ENCODE assay signal across 12 cellular contexts in the genomic region with DNA sequence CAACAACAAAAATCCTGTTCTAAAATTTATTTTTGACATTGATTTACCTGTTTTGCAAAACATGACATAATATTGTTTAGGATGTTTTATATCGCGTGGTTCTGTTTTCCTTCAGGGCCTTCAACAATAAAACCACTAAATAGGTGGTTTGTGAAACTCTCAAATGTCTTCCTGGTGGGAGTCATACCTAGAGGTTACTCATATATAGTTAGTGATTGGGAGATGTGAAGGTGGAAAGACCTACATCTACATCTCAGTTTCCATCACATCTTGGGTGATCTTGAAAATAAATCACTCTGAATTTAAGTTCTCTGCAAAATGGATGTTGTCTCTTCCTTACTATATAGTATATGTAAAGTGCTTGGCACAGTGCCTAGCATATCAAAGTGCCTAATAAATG. TPM values are rescaled to one million over a fixed set of nuclear protein-coding genes. Genes with fewer than 3 reads are reported as not detected.
DNase-seq lines count a peak whose midpoint lies in the region; ATAC-seq and TF ChIP-seq lines count a peak whose summit lies in the region.
"Had no signal": no experiment of that assay in that cellular context is flagged by ENCODE, and none has a peak within 500 bp of the region (broad histone marks: within the 10 kb centered on the region; RNA-seq: fewer than 3 reads in every experiment).

No MANE protein-coding gene starts in this region.

- intact Hi-C loops in activated CD8-positive, alpha-beta T cell treated with anti-CD3 and anti-CD28 coated beads for 36 hours (cut with micrococcal nuclease): no loop called here
- intact Hi-C loops in activated T-helper 2 cell treated with anti-CD3 and anti-CD28 coated beads, Interferon-gamma antibody, Interleukin-2, Interleukin-4, amounts not matched to agents 10 μg/mL and 5 μg/mL and 100 μg/mL, durations not matched to agents 14 hours and 24 hours and 36 hours (cut with micrococcal nuclease): loop anchor here (1.0 to 10.0 kb wide), 4 partner anchors 30 to 411 kb away; partner anchors contain the start of genes ALDH5A1 and TDP2

- H3K4me3 Mint-ChIP-seq in activated CD8-positive, alpha-beta T cell treated with anti-CD3 and anti-CD28 coated beads for 36 hours: no peak overlapping the region
- no peak overlapping the region for H3K4me3 Mint-ChIP-seq in activated CD8-positive, alpha-beta T cell treated with anti-CD3 and anti-CD28 coated beads, Interleukin-2, amount 10 ng/mL, durations not matched to agents 7 days and 5 days
- H3K4me3 Mint-ChIP-seq in activated naive CD8-positive, alpha-beta T cell treated with anti-CD3 and anti-CD28 coated beads for 36 hours: no peak overlapping the region
- no peak overlapping the region for H3K4me3 Mint-ChIP-seq in activated naive CD8-positive, alpha-beta T cell treated with anti-CD3 and anti-CD28 coated beads, Interleukin-2, amount 50 U/mL, for 24 hours
- H3K4me3 Mint-ChIP-seq in activated T-helper 2 cell treated with anti-CD3 and anti-CD28 coated beads, Interferon-gamma antibody, Interleukin-2, Interleukin-4, amounts not matched to agents 10 μg/mL and 5 μg/mL and 100 μg/mL, durations not matched to agents 14 hours and 24 hours and 36 hours (ENCODE audit: low read depth): no peak overlapping the region
- H3K4me3 Mint-ChIP-seq: CD14-positive monocyte; CD8-positive, alpha-beta memory T cell; H9 had no signal

- peak; percentile 26 for ATAC-seq in activated CD8-positive, alpha-beta T cell treated with anti-CD3 and anti-CD28 coated beads for 36 hours
- no peak for ATAC-seq in activated CD8-positive, alpha-beta T cell treated with anti-CD3 and anti-CD28 coated beads, Interleukin-2, amount 10 ng/mL, durations not matched to agents 7 days and 5 days
- ATAC-seq in activated naive CD8-positive, alpha-beta T cell treated with anti-CD3 and anti-CD28 coated beads, Interleukin-2, amount 50 U/mL, for 24 hours: no peak
- no peak for ATAC-seq in HG03460 (IDR thresholded peaks at IDR 0.05; ENCODE audit: unreplicated experiment)

- CTCF ChIA-PET in activated CD8-positive, alpha-beta T cell treated with anti-CD3 and anti-CD28 coated beads for 36 hours (lab: Charles Lee): interaction anchor here (0.6 to 13.2 kb wide), 8 partner anchors 10 to 322 kb away, joined by 3 to 141 read pairs (median 3); no protein-coding TSS in a partner anchor
- CTCF ChIA-PET in activated CD8-positive, alpha-beta T cell treated with anti-CD3 and anti-CD28 coated beads, Interleukin-2, amount 10 ng/mL, durations not matched to agents 7 days and 5 days (lab: Charles Lee): interaction anchor here (0.8 to 2.8 kb wide), 9 partner anchors 22 to 258 kb away, joined by 3 to 27 read pairs (median 3); no protein-coding TSS in a partner anchor

- no peak for DNase-seq in activated CD8-positive, alpha-beta T cell treated with anti-CD3 and anti-CD28 coated beads for 36 hours
- no peak for DNase-seq in activated CD8-positive, alpha-beta T cell treated with anti-CD3 and anti-CD28 coated beads, Interleukin-2, amount 10 ng/mL, durations not matched to agents 7 days and 5 days
- DNase-seq in activated naive CD8-positive, alpha-beta T cell treated with anti-CD3 and anti-CD28 coated beads for 36 hours: no peak
- DNase-seq in activated naive CD8-positive, alpha-beta T cell treated with anti-CD3 and anti-CD28 coated beads, Interleukin-2, amount 50 U/mL, for 24 hours: no peak
- DNase-seq in activated T-helper 2 cell treated with anti-CD3 and anti-CD28 coated beads, Interferon-gamma antibody, Interleukin-2, Interleukin-4, amounts not matched to agents 10 μg/mL and 5 μg/mL and 100 μg/mL, durations not matched to agents 14 hours and 24 hours and 36 hours (ENCODE audit: low spot score): no peak
- DNase-seq: GDM1, GOT3, H9 had no signal

- H3K36me3 Mint-ChIP-seq in activated CD8-positive, alpha-beta T cell treated with anti-CD3 and anti-CD28 coated beads for 36 hours (ENCODE audit: low read depth): peaks cover 11% of the 10 kb centered on the region
- peaks cover 17% of the 10 kb centered on the region for H3K36me3 Mint-ChIP-seq in activated CD8-positive, alpha-beta T cell treated with anti-CD3 and anti-CD28 coated beads, Interleukin-2, amount 10 ng/mL, durations not matched to agents 7 days and 5 days (ENCODE audit: low read depth)
- H3K36me3 Mint-ChIP-seq in activated naive CD8-positive, alpha-beta T cell treated with anti-CD3 and anti-CD28 coated beads for 36 hours: peaks cover 12% of the 10 kb centered on the region
- H3K36me3 Mint-ChIP-seq in activated naive CD8-positive, alpha-beta T cell treated with anti-CD3 and anti-CD28 coated beads, Interleukin-2, amount 50 U/mL, for 24 hours (ENCODE audit: low read depth): peaks cover 15% of the 10 kb centered on the region
- peaks cover 18% of the 10 kb centered on the region for H3K36me3 Mint-ChIP-seq in activated T-helper 2 cell treated with anti-CD3 and anti-CD28 coated beads, Interferon-gamma antibody, Interleukin-2, Interleukin-4, amounts not matched to agents 10 μg/mL and 5 μg/mL and 100 μg/mL, durations not matched to agents 14 hours and 24 hours and 36 hours (ENCODE audit: low read depth)

- H3K4me1 Mint-ChIP-seq in activated CD8-positive, alpha-beta T cell treated with anti-CD3 and anti-CD28 coated beads for 36 hours (ENCODE audit: low read depth): peaks cover 45% of the 10 kb centered on the region
- H3K4me1 Mint-ChIP-seq in activated CD8-positive, alpha-beta T cell treated with anti-CD3 and anti-CD28 coated beads, Interleukin-2, amount 10 ng/mL, durations not matched to agents 7 days and 5 days (ENCODE audit: low read depth): peaks cover 11% of the 10 kb centered on the region
- peaks cover 29% of the 10 kb centered on the region for H3K4me1 Mint-ChIP-seq in activated naive CD8-positive, alpha-beta T cell treated with anti-CD3 and anti-CD28 coated beads for 36 hours
- peaks cover 51% of the 10 kb centered on the region for H3K4me1 Mint-ChIP-seq in activated naive CD8-positive, alpha-beta T cell treated with anti-CD3 and anti-CD28 coated beads, Interleukin-2, amount 50 U/mL, for 24 hours
- H3K4me1 Mint-ChIP-seq in activated T-helper 2 cell treated with anti-CD3 and anti-CD28 coated beads, Interferon-gamma antibody, Interleukin-2, Interleukin-4, amounts not matched to agents 10 μg/mL and 5 μg/mL and 100 μg/mL, durations not matched to agents 14 hours and 24 hours and 36 hours (ENCODE audit: low read depth): peaks cover 24% of the 10 kb centered on the region
- H3K4me1 Mint-ChIP-seq: CD14-positive monocyte, H9 had no signal

- POLR2A ChIA-PET in activated CD8-positive, alpha-beta T cell treated with anti-CD3 and anti-CD28 coated beads for 36 hours (lab: Charles Lee): interaction anchor here (0.7 kb wide), 1 partner anchor 121 kb away, joined by 3 read pairs; no protein-coding TSS in a partner anchor
- POLR2A ChIA-PET in activated CD8-positive, alpha-beta T cell treated with anti-CD3 and anti-CD28 coated beads, Interleukin-2, amount 10 ng/mL, durations not matched to agents 7 days and 5 days (lab: Charles Lee): no interaction called here

- TF ChIP-seq CTCF in activated CD8-positive, alpha-beta T cell treated with anti-CD3 and anti-CD28 coated beads for 36 hours (IDR thresholded peaks at IDR 0.05): no peak

- H3K27ac Mint-ChIP-seq in activated CD8-positive, alpha-beta T cell treated with anti-CD3 and anti-CD28 coated beads for 36 hours: peak overlapping the region; percentile 17
- no peak overlapping the region for H3K27ac Mint-ChIP-seq in activated CD8-positive, alpha-beta T cell treated with anti-CD3 and anti-CD28 coated beads, Interleukin-2, amount 10 ng/mL, durations not matched to agents 7 days and 5 days
- peak overlapping the region; percentile 68 for H3K27ac Mint-ChIP-seq in activated naive CD8-positive, alpha-beta T cell treated with anti-CD3 and anti-CD28 coated beads for 36 hours
- H3K27ac Mint-ChIP-seq in activated naive CD8-positive, alpha-beta T cell treated with anti-CD3 and anti-CD28 coated beads, Interleukin-2, amount 50 U/mL, for 24 hours: no peak overlapping the region
- peak overlapping the region; percentile 1 for H3K27ac Mint-ChIP-seq in activated T-helper 2 cell treated with anti-CD3 and anti-CD28 coated beads, Interferon-gamma antibody, Interleukin-2, Interleukin-4, amounts not matched to agents 10 μg/mL and 5 μg/mL and 100 μg/mL, durations not matched to agents 14 hours and 24 hours and 36 hours
- H3K27ac Mint-ChIP-seq: CD14-positive monocyte, H9 had no signal

- no peaks in the 10 kb centered on the region for H3K27me3 Mint-ChIP-seq in activated CD8-positive, alpha-beta T cell treated with anti-CD3 and anti-CD28 coated beads for 36 hours
- H3K27me3 Mint-ChIP-seq in activated CD8-positive, alpha-beta T cell treated with anti-CD3 and anti-CD28 coated beads, Interleukin-2, amount 10 ng/mL, durations not matched to agents 7 days and 5 days (ENCODE audit: low read depth): no peaks in the 10 kb centered on the region
- no peaks in the 10 kb centered on the region for H3K27me3 Mint-ChIP-seq in activated naive CD8-positive, alpha-beta T cell treated with anti-CD3 and anti-CD28 coated beads for 36 hours
- no peaks in the 10 kb centered on the region for H3K27me3 Mint-ChIP-seq in activated naive CD8-positive, alpha-beta T cell treated with anti-CD3 and anti-CD28 coated beads, Interleukin-2, amount 50 U/mL, for 24 hours
- H3K27me3 Mint-ChIP-seq in activated T-helper 2 cell treated with anti-CD3 and anti-CD28 coated beads, Interferon-gamma antibody, Interleukin-2, Interleukin-4, amounts not matched to agents 10 μg/mL and 5 μg/mL and 100 μg/mL, durations not matched to agents 14 hours and 24 hours and 36 hours (ENCODE audit: low read depth): no peaks in the 10 kb centered on the region
- H3K27me3 Mint-ChIP-seq: CD8-positive, alpha-beta memory T cell had no signal

- no peaks in the 10 kb centered on the region for H3K9me3 Mint-ChIP-seq in activated CD8-positive, alpha-beta T cell treated with anti-CD3 and anti-CD28 coated beads for 36 hours
- no peaks in the 10 kb centered on the region for H3K9me3 Mint-ChIP-seq in activated CD8-positive, alpha-beta T cell treated with anti-CD3 and anti-CD28 coated beads, Interleukin-2, amount 10 ng/mL, durations not matched to agents 7 days and 5 days (ENCODE audit: insufficient read depth)
- H3K9me3 Mint-ChIP-seq in activated naive CD8-positive, alpha-beta T cell treated with anti-CD3 and anti-CD28 coated beads for 36 hours: no peaks in the 10 kb centered on the region
- H3K9me3 Mint-ChIP-seq in activated naive CD8-positive, alpha-beta T cell treated with anti-CD3 and anti-CD28 coated beads, Interleukin-2, amount 50 U/mL, for 24 hours: no peaks in the 10 kb centered on the region
- no peaks in the 10 kb centered on the region for H3K9me3 Mint-ChIP-seq in activated T-helper 2 cell treated with anti-CD3 and anti-CD28 coated beads, Interferon-gamma antibody, Interleukin-2, Interleukin-4, amounts not matched to agents 10 μg/mL and 5 μg/mL and 100 μg/mL, durations not matched to agents 14 hours and 24 hours and 36 hours
- H3K9me3 Mint-ChIP-seq: CD14-positive monocyte; CD8-positive, alpha-beta memory T cell; H9 had no signal

RNA-seq across cellular contexts. Expression of gene C6orf62, which starts 22.9 kb away (rescaled TPM):
- 100 to 1,000 TPM; 103 to 106 TPM for total RNA-seq in activated CD8-positive, alpha-beta T cell treated with anti-CD3 and anti-CD28 coated beads for 36 hours
- total RNA-seq in activated CD8-positive, alpha-beta T cell treated with anti-CD3 and anti-CD28 coated beads, Interleukin-2, amount 10 ng/mL, durations not matched to agents 7 days and 5 days: 100 to 1,000 TPM; 121 to 128 TPM
- 100 to 1,000 TPM; 110 to 111 TPM for total RNA-seq in activated naive CD8-positive, alpha-beta T cell treated with anti-CD3 and anti-CD28 coated beads for 36 hours
- 117 and 122 TPM in 2 replicates for total RNA-seq in activated T-helper 2 cell treated with anti-CD3 and anti-CD28 coated beads, Interferon-gamma antibody, Interleukin-2, Interleukin-4, amounts not matched to agents 10 μg/mL and 5 μg/mL and 100 μg/mL, durations not matched to agents 14 hours and 24 hours and 36 hours

RNA-seq across cellular contexts. Expression of gene ACOT13, which starts 29.2 kb away (rescaled TPM):
- 10 to 100 TPM; 28.9 to 33.6 TPM for total RNA-seq in activated CD8-positive, alpha-beta T cell treated with anti-CD3 and anti-CD28 coated beads for 36 hours
- total RNA-seq in activated CD8-positive, alpha-beta T cell treated with anti-CD3 and anti-CD28 coated beads, Interleukin-2, amount 10 ng/mL, durations not matched to agents 7 days and 5 days: 10 to 100 TPM; 21.3 to 22.6 TPM
- total RNA-seq in activated naive CD8-positive, alpha-beta T cell treated with anti-CD3 and anti-CD28 coated beads for 36 hours: 10 to 100 TPM; 22.9 to 24.2 TPM
- 30.2 and 36.6 TPM in 2 replicates for total RNA-seq in activated T-helper 2 cell treated with anti-CD3 and anti-CD28 coated beads, Interferon-gamma antibody, Interleukin-2, Interleukin-4, amounts not matched to agents 10 μg/mL and 5 μg/mL and 100 μg/mL, durations not matched to agents 14 hours and 24 hours and 36 hours

RNA-seq across cellular contexts. Expression of gene TDP2, which starts 29.4 kb away (rescaled TPM):
- 10 to 100 TPM; 37.4 to 39.8 TPM for total RNA-seq in activated CD8-positive, alpha-beta T cell treated with anti-CD3 and anti-CD28 coated beads for 36 hours
- 10 to 100 TPM; 43.0 to 44.0 TPM for total RNA-seq in activated CD8-positive, alpha-beta T cell treated with anti-CD3 and anti-CD28 coated beads, Interleukin-2, amount 10 ng/mL, durations not matched to agents 7 days and 5 days
- total RNA-seq in activated naive CD8-positive, alpha-beta T cell treated with anti-CD3 and anti-CD28 coated beads for 36 hours: 10 to 100 TPM; 43.7 to 45.9 TPM
- 45.6 and 47.0 TPM in 2 replicates for total RNA-seq in activated T-helper 2 cell treated with anti-CD3 and anti-CD28 coated beads, Interferon-gamma antibody, Interleukin-2, Interleukin-4, amounts not matched to agents 10 μg/mL and 5 μg/mL and 100 μg/mL, durations not matched to agents 14 hours and 24 hours and 36 hours

RNA-seq across cellular contexts. Expression of gene KIAA0319, which starts 50.1 kb away (rescaled TPM):
- total RNA-seq in activated CD8-positive, alpha-beta T cell treated with anti-CD3 and anti-CD28 coated beads for 36 hours: under 1 TPM in 1 of 2 experiments, not detected in 1; 0.05 TPM
- total RNA-seq in activated CD8-positive, alpha-beta T cell treated with anti-CD3 and anti-CD28 coated beads, Interleukin-2, amount 10 ng/mL, durations not matched to agents 7 days and 5 days: under 1 TPM in 1 of 2 experiments, not detected in 1; 0.10 TPM
- total RNA-seq in activated naive CD8-positive, alpha-beta T cell treated with anti-CD3 and anti-CD28 coated beads for 36 hours: under 1 TPM; 0.08 to 0.10 TPM
- total RNA-seq in activated T-helper 2 cell treated with anti-CD3 and anti-CD28 coated beads, Interferon-gamma antibody, Interleukin-2, Interleukin-4, amounts not matched to agents 10 μg/mL and 5 μg/mL and 100 μg/mL, durations not matched to agents 14 hours and 24 hours and 36 hours: not detected in 2 replicates
- total RNA-seq: HT1080 had no signal

Comparison
In these comparisons a context has a peak if more than half of its experiments do, and no peak if none do; other contexts are left out.
1. H3K27ac Mint-ChIP-seq: peak in activated CD8-positive, alpha-beta T cell treated with anti-CD3 and anti-CD28 coated beads for 36 hours (single experiment), activated naive CD8-positive, alpha-beta T cell treated with anti-CD3 and anti-CD28 coated beads for 36 hours (single experiment) and activated T-helper 2 cell treated with anti-CD3 and anti-CD28 coated beads, Interferon-gamma antibody, Interleukin-2, Interleukin-4, amounts not matched to agents 10 μg/mL and 5 μg/mL and 100 μg/mL, durations not matched to agents 14 hours and 24 hours and 36 hours (single experiment); none in activated CD8-positive, alpha-beta T cell treated with anti-CD3 and anti-CD28 coated beads, Interleukin-2, amount 10 ng/mL, durations not matched to agents 7 days and 5 days (single experiment) and activated naive CD8-positive, alpha-beta T cell treated with anti-CD3 and anti-CD28 coated beads, Interleukin-2, amount 50 U/mL, for 24 hours (single experiment).